9 cellular contexts compared by ENCODE assay signal in the genomic region with DNA sequence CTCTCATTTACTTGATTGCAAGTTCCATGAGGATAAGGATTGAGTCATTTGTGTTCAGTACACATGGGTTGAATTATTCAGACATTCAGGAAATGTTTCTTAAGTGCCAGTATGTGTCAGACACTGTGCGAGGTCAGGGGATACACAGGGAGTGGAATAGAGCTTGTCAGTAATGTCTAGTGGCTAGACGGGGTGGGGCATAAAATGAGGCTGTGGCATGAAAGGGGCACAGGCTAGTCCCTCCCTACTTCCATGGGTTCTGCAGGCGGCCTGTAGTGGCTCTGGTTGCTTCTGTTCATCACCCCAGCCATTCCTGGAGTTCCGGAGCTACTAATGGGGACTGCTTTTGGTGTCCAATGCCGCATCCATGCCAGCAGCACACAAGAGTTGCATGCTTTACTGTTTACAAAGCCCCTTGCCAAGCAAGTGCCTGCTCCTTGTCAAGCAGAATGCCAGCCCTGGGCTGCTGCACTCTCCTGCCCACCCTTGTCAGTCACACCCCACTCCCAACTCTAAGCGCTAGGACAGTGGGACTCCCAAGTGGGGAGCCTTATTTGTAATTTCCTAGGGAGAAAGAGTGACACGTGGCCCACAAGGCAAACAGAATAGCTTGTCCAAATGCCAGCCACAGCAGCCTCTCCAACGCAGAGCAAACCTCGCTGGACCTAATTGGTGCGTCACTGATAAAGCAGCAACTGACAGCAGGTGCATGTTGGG.
DNase-seq lines count a peak whose midpoint lies in the region; ATAC-seq and TF ChIP-seq lines count a peak whose summit lies in the region.
"Had no signal": no experiment of that assay in that cellular context is flagged by ENCODE, and none has a peak within 500 bp of the region (broad histone marks: within the 10 kb centered on the region; RNA-seq: fewer than 3 reads in every experiment).

No MANE protein-coding gene starts in this region.

- H3K4me3 ChIP-seq in choroid plexus epithelial cell (ENCODE audit: low read depth, low read length): no peak overlapping the region
- H3K4me3 ChIP-seq in lung: no peak overlapping the region

- no peak for TF ChIP-seq CTCF in choroid plexus epithelial cell (conservative IDR thresholded peaks at IDR 0.05; ENCODE audit: low read depth, low read length)
- TF ChIP-seq CTCF in lung (IDR thresholded peaks at IDR 0.05; ENCODE audit: control extremely low read depth, extremely low read depth): no peak

- peak overlapping the region; percentile 71 to 75 for H3K27ac ChIP-seq in lung (ENCODE audit: low read depth in 1 of 2, low read length in 1 of 2)

- H3K36me3 ChIP-seq in lung (ENCODE audit: control insufficient read depth in 2 of 2, insufficient read depth in 2 of 2, low read length in 2 of 2): no peaks in the 10 kb centered on the region

- ATAC-seq in lung (ENCODE audit: insufficient read depth, low FRiP score) (peak; percentile 85), GM18861 (IDR thresholded peaks at IDR 0.05; ENCODE audit: unreplicated experiment) (no peak), GM18873 (IDR thresholded peaks at IDR 0.05; ENCODE audit: low FRiP score, unreplicated experiment) (no peak)

- no peaks in the 10 kb centered on the region for H3K9me3 ChIP-seq in lung (ENCODE audit: control insufficient read depth in 2 of 2, insufficient read depth in 1 of 2, low read length in 1 of 2)

- DNase-seq in DMS53 treated with DMSO at 0.1 percent for 48 hours (lab: John Stamatoyannopoulos, UW; ENCODE audit: unreplicated experiment): peak; percentile 59
- peak; percentile 76 for DNase-seq in NCI-H1105 treated with DMSO at 0.1 percent for 48 hours (lab: John Stamatoyannopoulos, UW)
- peak; percentile 88 for DNase-seq in choroid plexus epithelial cell (ENCODE audit: low read depth)
- DNase-seq in lung (ENCODE audit: low spot score): peak; percentile 75
- DNase-seq in cerebellum (ENCODE audit: low spot score): no peak
- DNase-seq in HuH-7.5 (ENCODE audit: low spot score): no peak
- DNase-seq: SIG-M5 had no signal

- H3K27me3 ChIP-seq in lung (ENCODE audit: control insufficient read depth, insufficient read depth): no peaks in the 10 kb centered on the region

- 65 to 73% methylated on average over 10 of the region's 10 CpGs for WGBS in lung, 2 donors

- no peaks in the 10 kb centered on the region for H3K4me1 ChIP-seq in lung (ENCODE audit: control insufficient read depth in 2 of 2, insufficient read depth in 2 of 2, low read length in 2 of 2)

Comparison
In these comparisons a context has a peak if more than half of its experiments do, and no peak if none do; other contexts are left out.
1. DNase-seq: peak in DMS53 treated with DMSO at 0.1 percent for 48 hours (single experiment), NCI-H1105 treated with DMSO at 0.1 percent for 48 hours (single experiment), choroid plexus epithelial cell (single experiment) and lung (single experiment); none in cerebellum (single experiment) and HuH-7.5 (single experiment).